26 cellular contexts compared by ENCODE assay signal in genomic region chr3:191263850-191264249, GRCh38.
DNase-seq lines count a peak whose midpoint lies in the region; ATAC-seq, FAIRE-seq and TF ChIP-seq lines count a peak whose summit lies in the region.
"Had no signal": no experiment of that assay in that cellular context is flagged by ENCODE, and none has a peak within 500 bp of the region (broad histone marks: within the 10 kb centered on the region; RNA-seq: fewer than 3 reads in every experiment).

No MANE protein-coding gene starts in this region.

- peak overlapping the region in 6 of 8 donors; percentile 46 to 71 (median 56) for H3K27ac ChIP-seq in spleen
- H3K27ac ChIP-seq in RWPE1, result no peak overlapping the region
- H3K27ac ChIP-seq: neural progenitor cell, upper lobe of left lung had no signal

- H3K27ac Mint-ChIP-seq in HFFc6, result no peak overlapping the region
- peak overlapping the region; percentile 81 for H3K27ac Mint-ChIP-seq in activated B cell treated with CpG ODN at 0.5 μM for 24 hours
- H3K27ac Mint-ChIP-seq: activated naive CD4-positive, alpha-beta T cell treated with anti-CD3 and anti-CD28 coated beads for 36 hours; activated T-helper 1 cell treated with anti-CD3 and anti-CD28 coated beads, Interleukin-12 subunit alpha, Interleukin-12 subunit beta, Interleukin-2, Interleukin-4 antibody, amounts not matched to agents 30 ng/mL and 10 ng/mL and 1 ng/mL, durations not matched to agents 14 hours and 24 hours and 36 hours; brain; neural progenitor cell had no signal

- peak overlapping the region; percentile 85; the same call in 1 of the 2 replicates for H3K4me3 Mint-ChIP-seq in HFFc6
- H3K4me3 Mint-ChIP-seq in activated B cell treated with CpG ODN at 0.5 μM for 24 hours, result peak overlapping the region; percentile 36
- H3K4me3 Mint-ChIP-seq: activated naive CD4-positive, alpha-beta T cell treated with anti-CD3 and anti-CD28 coated beads for 36 hours; activated T-helper 1 cell treated with anti-CD3 and anti-CD28 coated beads, Interleukin-12 subunit alpha, Interleukin-12 subunit beta, Interleukin-2, Interleukin-4 antibody, amounts not matched to agents 30 ng/mL and 10 ng/mL and 1 ng/mL, durations not matched to agents 14 hours and 24 hours and 36 hours; brain; CD14-positive monocyte; neural progenitor cell had no signal

- no peak for DNase-seq in GM12892 (ENCODE audit: insufficient read length)
- no peak for DNase-seq in HFFc6
- no peak for DNase-seq in activated B cell treated with CpG ODN at 0.5 μM for 24 hours
- DNase-seq in spleen, result no peak
- DNase-seq in mucosa of gallbladder (ENCODE audit: low spot score), result no peak
- DNase-seq in RWPE1 (ENCODE audit: low spot score), result no peak
- no peak for DNase-seq in GM19240 (ENCODE audit: insufficient read length, low spot score)
- DNase-seq: activated CD4-positive, alpha-beta T cell treated with anti-CD3 and anti-CD28 coated beads, Interleukin-2, amount 50 U/mL, for 48 hours; activated naive CD4-positive, alpha-beta T cell treated with anti-CD3 and anti-CD28 coated beads for 36 hours; cerebellar nuclear complex; EL; KG1; NCI-H1417 treated with DMSO at 0.1 percent for 48 hours; NCI-H446; NCI-H82; posterior cingulate gyrus; right cardiac atrium; SHP77; stimulated activated CD4-positive, alpha-beta T cell treated with anti-CD3 and anti-CD28 coated beads, Interleukin-12 subunit alpha, Interleukin-12 subunit beta, amount 100 ng/mL, for 4 hours; stimulated activated CD4-positive, alpha-beta T cell treated with anti-CD3 and anti-CD28 coated beads, Interleukin-4, amount 100 ng/mL, for 1 hour; substantia nigra; upper lobe of left lung had no signal

- H3K4me3 ChIP-seq in spleen, result peak overlapping the region in 1 of 8 donors; percentile 6
- H3K4me3 ChIP-seq: neural progenitor cell, upper lobe of left lung had no signal

- no peak for ATAC-seq in activated B cell treated with CpG ODN at 0.5 μM for 24 hours (ENCODE audit: low read depth)

- TF ChIP-seq CTCF in HFFc6 (IDR thresholded peaks at IDR 0.05), result no peak
- no peak for TF ChIP-seq CTCF in activated B cell treated with CpG ODN at 0.5 μM for 24 hours (IDR thresholded peaks at IDR 0.05)
- no peak for TF ChIP-seq CTCF in spleen (IDR thresholded peaks at IDR 0.05 in 8 of 11, conservative IDR thresholded peaks at IDR 0.05 in 3 of 11)
- no peak for TF ChIP-seq CTCF in RWPE1 (conservative IDR thresholded peaks at IDR 0.05; ENCODE audit: low read depth)

- TF ChIP-seq POLR2A in GM12892 (IDR thresholded peaks at IDR 0.05; ENCODE audit: low read depth, low read length), result no peak
- no peak for TF ChIP-seq POLR2A in spleen (IDR thresholded peaks at IDR 0.05)

- no peaks in the 10 kb centered on the region for H3K36me3 ChIP-seq in spleen
- H3K36me3 ChIP-seq: neural progenitor cell, upper lobe of left lung had no signal

- H3K27me3 Mint-ChIP-seq in HFFc6 (ENCODE audit: insufficient read depth), result no peaks in the 10 kb centered on the region; the same call in 1 of the 2 replicates
- H3K27me3 Mint-ChIP-seq in activated B cell treated with CpG ODN at 0.5 μM for 24 hours, result no peaks in the 10 kb centered on the region
- H3K27me3 Mint-ChIP-seq: brain had no signal

- no peaks in the 10 kb centered on the region for H3K27me3 ChIP-seq in spleen (replicated peaks in 1 of 7)
- H3K27me3 ChIP-seq: neural progenitor cell, upper lobe of left lung had no signal

- no peaks in the 10 kb centered on the region for H3K9me3 Mint-ChIP-seq in HFFc6
- H3K9me3 Mint-ChIP-seq in activated B cell treated with CpG ODN at 0.5 μM for 24 hours, result peaks cover 2% of the 10 kb centered on the region
- H3K9me3 Mint-ChIP-seq: activated naive CD4-positive, alpha-beta T cell treated with anti-CD3 and anti-CD28 coated beads for 36 hours; activated T-helper 1 cell treated with anti-CD3 and anti-CD28 coated beads, Interleukin-12 subunit alpha, Interleukin-12 subunit beta, Interleukin-2, Interleukin-4 antibody, amounts not matched to agents 30 ng/mL and 10 ng/mL and 1 ng/mL, durations not matched to agents 14 hours and 24 hours and 36 hours; neural progenitor cell had no signal

- 38 to 53% (median 47%) methylated on average over 3 of the region's 3 CpGs for WGBS in spleen, 5 donors

- intact Hi-C loops in activated B cell treated with CpG ODN at 0.5 μM for 24 hours (cut with micrococcal nuclease), result loop anchor here (1.0 kb wide), 1 partner anchor 11 kb away; no protein-coding TSS in a partner anchor
- intact Hi-C loops in spleen (cut with DNase I; ENCODE audit: low total_unique reads), result no loop called here

- peaks cover 11% of the 10 kb centered on the region for H3K36me3 Mint-ChIP-seq in HFFc6 (ENCODE audit: low read depth)
- H3K36me3 Mint-ChIP-seq in activated B cell treated with CpG ODN at 0.5 μM for 24 hours (ENCODE audit: low read depth), result no peaks in the 10 kb centered on the region
- H3K36me3 Mint-ChIP-seq: brain, CD14-positive monocyte, neural progenitor cell had no signal

- peaks cover 33% of the 10 kb centered on the region for H3K4me1 Mint-ChIP-seq in HFFc6 (ENCODE audit: low read depth)
- H3K4me1 Mint-ChIP-seq in activated B cell treated with CpG ODN at 0.5 μM for 24 hours, result peaks cover 60% of the 10 kb centered on the region

- no peaks in the 10 kb centered on the region for H3K9me3 ChIP-seq in spleen
- H3K9me3 ChIP-seq: upper lobe of left lung had no signal

- FAIRE-seq in GM12892 (lab: Jason Lieb, UNC), result peak; percentile 63

- peaks cover 9 to 37% (median 21%) of the 10 kb centered on the region in 6 donors for H3K4me1 ChIP-seq in spleen

- CTCF ChIA-PET in activated B cell treated with CpG ODN at 0.5 μM for 24 hours (lab: Charles Lee) (interaction anchor here (1.9 kb wide), 1 partner anchor 20 kb away, joined by 6 read pairs; no protein-coding TSS in a partner anchor), RWPE1 (lab: Yijun Ruan, JAX) (no interaction called here)

- POLR2A ChIA-PET in activated B cell treated with CpG ODN at 0.5 μM for 24 hours (lab: Charles Lee), result interaction anchor here (1.4 to 1.8 kb wide), 2 partner anchors 37 to 67 kb away, joined by 3 to 8 read pairs; partner anchors contain the start of gene UTS2B
- POLR2A ChIA-PET in RWPE1 (lab: Yijun Ruan, JAX; ENCODE audit: low non-redundant PET), result no interaction called here
